38 cellular contexts compared by ENCODE assay signal in the genomic region with DNA sequence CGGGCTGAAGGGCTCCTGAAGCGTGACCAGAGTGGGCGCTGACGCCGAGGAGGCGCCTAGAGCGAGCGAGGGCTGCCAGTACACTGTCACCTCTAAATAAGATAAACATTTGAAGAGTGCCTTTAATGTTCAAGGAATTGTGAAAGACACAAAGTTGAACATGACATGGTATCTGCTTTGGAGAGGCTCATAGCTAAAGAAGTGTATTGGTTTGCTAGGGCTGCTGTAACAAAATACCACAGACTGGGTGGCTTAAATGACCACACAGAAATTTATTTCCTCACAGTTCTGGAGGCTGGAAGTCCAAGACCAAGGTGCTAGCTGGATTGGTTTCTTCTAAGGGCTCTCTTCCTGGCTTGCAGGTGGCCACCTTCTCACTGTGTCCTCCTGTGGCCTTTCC. TPM values are rescaled to one million over a fixed set of nuclear protein-coding genes. Genes with fewer than 3 reads are reported as not detected.
"Had no signal": no experiment of that assay in that cellular context is flagged by ENCODE, and none has a peak within 500 bp of the region (broad histone marks: within the 10 kb centered on the region; RNA-seq: fewer than 3 reads in every experiment).

No MANE protein-coding gene starts in this region.

- H3K9me3 ChIP-seq: MG63 had no signal

- DNase-seq: Karpas-422, Kasumi-1, MG63, MM.1S, MV-4-11, NCI-H1048, NCI-H1092, NCI-H1092 treated with DMSO at 0.1 percent for 48 hours, NCI-H1105, NCI-H1105 treated with DMSO at 0.1 percent for 48 hours, NCI-H1417, NCI-H1417 treated with DMSO at 0.1 percent for 48 hours, NCI-H1436, NCI-H1436 treated with DMSO at 0.1 percent for 48 hours, NCI-H146, NCI-H1694, NCI-H1694 treated with DMSO at 0.1 percent for 48 hours, NCI-H187, NCI-H187 treated with DMSO at 0.1 percent for 48 hours, NCI-H1930, NCI-H2029, NCI-H2029 treated with DMSO at 0.1 percent for 48 hours, NCI-H2081, NCI-H2081 treated with DMSO at 0.1 percent for 48 hours, NCI-H2107, NCI-H2171, NCI-H2171 treated with DMSO at 0.1 percent for 48 hours, NCI-H2227 treated with DMSO at 0.1 percent for 48 hours, NCI-H226, NCI-H345, NCI-H446, NCI-H446 treated with DMSO at 0.1 percent for 48 hours, NCI-H510A, NCI-H510A treated with DMSO at 0.1 percent for 48 hours had no signal

- H3K4me3 ChIP-seq: MG63 had no signal

- H3K27me3 ChIP-seq: MG63 had no signal

- H3K36me3 ChIP-seq: MG63 had no signal

RNA-seq across cellular contexts. Expression of gene GPR33, which starts 39.7 kb away (rescaled TPM):
- total RNA-seq: LHCN-M2, M059J, MCF 10A, NCI-H460 had no signal
